In genomic region chr6:73644941-73645591, GRCh38 we compare ENCODE assay signal across 8 cellular contexts. TPM values are rescaled to one million over a fixed set of nuclear protein-coding genes. Genes with fewer than 3 reads are reported as not detected.
DNase-seq lines count a peak whose midpoint lies in the region; ATAC-seq, FAIRE-seq and TF ChIP-seq lines count a peak whose summit lies in the region.

No MANE protein-coding gene starts in this region.

- H3K4me2 ChIP-seq in trophoblast cell (ENCODE audit: low read length) = peak overlapping the region; percentile 13

- no CpG with 5 or more reads among the region's 10 CpGs for WGBS in trophoblast cell (ENCODE audit: extremely low coverage, insufficient coverage, insufficient read length)

- H3K27me3 Mint-ChIP-seq in effector memory CD8-positive, alpha-beta T cell = no peaks in the 10 kb centered on the region

- no peak overlapping the region for H4K8ac ChIP-seq in trophoblast cell (ENCODE audit: low read depth, low read length)

- H2BK5ac ChIP-seq in trophoblast cell (ENCODE audit: low read depth, low read length, poor library complexity) = no peak overlapping the region

- no peak overlapping the region for H2BK12ac ChIP-seq in trophoblast cell (ENCODE audit: low read length)

- H3K79me1 ChIP-seq in trophoblast cell (ENCODE audit: low read length) = no peaks in the 10 kb centered on the region

- peak; percentile 35 for ATAC-seq in effector memory CD8-positive, alpha-beta T cell (replicated peaks)
- ATAC-seq in HG03457 (IDR thresholded peaks at IDR 0.05; ENCODE audit: unreplicated experiment) = no peak
- no peak for ATAC-seq in GM18502 (IDR thresholded peaks at IDR 0.05; ENCODE audit: poor library complexity, unreplicated experiment)

- H2AK5ac ChIP-seq in trophoblast cell (ENCODE audit: low read length) = no peak overlapping the region

- H3K36me3 Mint-ChIP-seq in effector memory CD8-positive, alpha-beta T cell (ENCODE audit: insufficient read depth) = peaks cover 36% of the 10 kb centered on the region

- no peak overlapping the region for H4K12ac ChIP-seq in trophoblast cell (ENCODE audit: low read depth, low read length)

- H2AFZ ChIP-seq in trophoblast cell (ENCODE audit: insufficient read depth, low read length, poor library complexity) = no peak overlapping the region

- H3K79me2 ChIP-seq in trophoblast cell (ENCODE audit: control insufficient read depth, insufficient read depth, low read length, poor library complexity) = no peaks in the 10 kb centered on the region

- no peak overlapping the region for H3K14ac ChIP-seq in trophoblast cell (ENCODE audit: low read length)

- H2BK120ac ChIP-seq in trophoblast cell (ENCODE audit: insufficient read depth, low read length, poor library complexity) = no peak overlapping the region

- H3K18ac ChIP-seq in trophoblast cell (ENCODE audit: low read length) = no peak overlapping the region

- no peaks in the 10 kb centered on the region for H3K9me3 ChIP-seq in trophoblast cell (ENCODE audit: insufficient read depth, low read depth, low read length)

- H3K27me3 ChIP-seq in trophoblast cell (ENCODE audit: insufficient read depth, low read length) = no peaks in the 10 kb centered on the region

- H3K36me3 ChIP-seq in trophoblast cell (ENCODE audit: control insufficient read depth in 1 of 2, insufficient read depth in 2 of 2, low read length in 2 of 2) = no peaks in the 10 kb centered on the region

- H3K4me1 ChIP-seq in trophoblast cell (ENCODE audit: control insufficient read depth in 1 of 2, insufficient read depth in 2 of 2, low read length in 2 of 2) = no peaks in the 10 kb centered on the region

- no peak overlapping the region for H4K91ac ChIP-seq in trophoblast cell (ENCODE audit: low read depth, low read length)

- H3K27ac Mint-ChIP-seq in effector memory CD8-positive, alpha-beta T cell = peak overlapping the region; percentile 71 to 93

- no peak overlapping the region for H3K9ac ChIP-seq in trophoblast cell (ENCODE audit: low read length)

- TF ChIP-seq CTCF in D721Med (IDR thresholded peaks at IDR 0.05; ENCODE audit: insufficient read depth, missing control alignments) = no peak

- DNase-seq in D721Med (ENCODE audit: insufficient read length, low spot score) = no peak
- DNase-seq in NCI-H2227 treated with DMSO at 0.1 percent for 48 hours (lab: John Stamatoyannopoulos, UW) = peak; percentile 2
- DNase-seq in effector memory CD8-positive, alpha-beta T cell = no peak
- no peak for DNase-seq in trophoblast cell
- DNase-seq in NCI-H1092 treated with DMSO at 0.1 percent for 48 hours (lab: John Stamatoyannopoulos, UW) = no peak
- DNase-seq in NCI-H1930 (lab: John Stamatoyannopoulos, UW) = no peak

- no peak overlapping the region for H3K4ac ChIP-seq in trophoblast cell (ENCODE audit: low read depth, low read length)

- H3K9me3 Mint-ChIP-seq in effector memory CD8-positive, alpha-beta T cell = no peaks in the 10 kb centered on the region

- peaks cover 10 to 14% of the 10 kb centered on the region in 2 donors for H3K4me1 Mint-ChIP-seq in effector memory CD8-positive, alpha-beta T cell (ENCODE audit: low read depth in 2 of 2)

- no peak overlapping the region for H3K23ac ChIP-seq in trophoblast cell (ENCODE audit: low read length)

- FAIRE-seq in D721Med (lab: Jason Lieb, UNC) = peak; percentile 6

- H3K4me3 Mint-ChIP-seq in effector memory CD8-positive, alpha-beta T cell = peak overlapping the region; percentile 91 to 95

- H3K27ac ChIP-seq in trophoblast cell (ENCODE audit: low read depth, low read length) = no peak overlapping the region

- H3K4me3 ChIP-seq in trophoblast cell (ENCODE audit: low read depth, low read length) = no peak overlapping the region

RNA-seq across cellular contexts. Expression of gene SLC17A5, which starts 8.7 kb away (rescaled TPM):
- 10.5 and 11.0 TPM in 2 replicates for polyA plus RNA-seq in trophoblast cell (2013)

RNA-seq across cellular contexts. Expression of gene CD109, which starts 50.9 kb away (rescaled TPM):
- polyA plus RNA-seq in trophoblast cell (2013) = 0.31 and 0.33 TPM in 2 replicates
